ENCODE assay signal across 18 cellular contexts in the genomic region with DNA sequence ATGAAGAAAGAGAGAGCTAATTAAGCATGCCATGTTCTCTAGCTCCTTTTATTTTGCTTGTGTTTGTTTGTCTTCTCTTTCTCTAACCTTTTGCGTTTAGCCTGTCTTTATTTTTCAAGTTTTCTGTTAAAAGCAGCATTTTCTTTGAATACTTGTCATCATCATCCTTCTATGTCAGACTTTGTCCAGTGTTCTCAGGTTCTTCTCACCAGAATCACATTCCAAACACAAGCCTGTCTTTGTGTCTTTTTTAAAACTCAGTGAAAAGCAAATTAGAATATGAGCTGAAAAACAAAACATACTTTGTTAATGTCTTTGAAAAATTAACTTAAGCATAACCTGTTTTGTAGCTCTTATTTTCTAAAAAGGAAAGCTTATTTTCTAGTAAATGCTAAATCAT.
"Had no signal": no experiment of that assay in that cellular context is flagged by ENCODE, and none has a peak within 500 bp of the region (broad histone marks: within the 10 kb centered on the region; RNA-seq: fewer than 3 reads in every experiment).

No MANE protein-coding gene starts in this region.

- H3K36me3 Mint-ChIP-seq: activated naive CD4-positive, alpha-beta T cell treated with anti-CD3 and anti-CD28 coated beads, Interleukin-2, amount 10 ng/mL, durations not matched to agents 7 days and 5 days had no signal

- H3K4me1 ChIP-seq: ascending aorta, colonic mucosa, left ventricle myocardium inferior, uterus had no signal

- H3K4me1 Mint-ChIP-seq: activated naive CD4-positive, alpha-beta T cell treated with anti-CD3 and anti-CD28 coated beads, Interleukin-2, amount 10 ng/mL, durations not matched to agents 7 days and 5 days; nephron progenitor cell had no signal

- H3K4me3 Mint-ChIP-seq: activated naive CD4-positive, alpha-beta T cell treated with anti-CD3 and anti-CD28 coated beads, Interleukin-2, amount 10 ng/mL, durations not matched to agents 7 days and 5 days; nephron progenitor cell had no signal

- H3K27ac Mint-ChIP-seq: activated naive CD4-positive, alpha-beta T cell treated with anti-CD3 and anti-CD28 coated beads, Interleukin-2, amount 10 ng/mL, durations not matched to agents 7 days and 5 days; activated T-helper 2 cell treated with anti-CD3 and anti-CD28 coated beads, Interferon-gamma antibody, Interleukin-2, Interleukin-4, amounts not matched to agents 10 μg/mL and 5 μg/mL and 100 μg/mL, durations not matched to agents 14 hours and 24 hours and 36 hours; nephron progenitor cell had no signal

- DNase-seq: activated CD4-positive, alpha-beta T cell treated with anti-CD3 and anti-CD28 coated beads for 1 hour; activated CD4-positive, alpha-beta T cell treated with anti-CD3 and anti-CD28 coated beads, Interleukin-2, amount 50 U/mL, for 4 hours; activated naive CD4-positive, alpha-beta T cell treated with anti-CD3 and anti-CD28 coated beads, Interleukin-2, amount 10 ng/mL, durations not matched to agents 7 days and 5 days; activated T-cell treated with anti-CD3 and anti-CD28 coated beads, Interleukin-2, amount 50 U/mL, for 1 hour; colonic mucosa; effector CD8-positive, alpha-beta T cell; left ventricle myocardium inferior; nephron progenitor cell; ovary; SK-N-SH; stimulated activated CD4-positive, alpha-beta T cell treated with anti-CD3 and anti-CD28 coated beads, Interleukin-12 subunit alpha, Interleukin-12 subunit beta, amount 100 ng/mL, for 4 hours; stimulated activated CD4-positive, alpha-beta T cell treated with anti-CD3 and anti-CD28 coated beads, Interleukin-2, amount 100 ng/mL, for 24 hours; uterus had no signal

- FAIRE-seq: keratinocyte had no signal

- H3K36me3 ChIP-seq: ascending aorta, colonic mucosa, left ventricle myocardium inferior, ovary, thoracic aorta, uterus had no signal

- H3K27ac ChIP-seq: ascending aorta, colonic mucosa, hepatocyte, left ventricle myocardium inferior, ovary, thoracic aorta, uterus had no signal

- H3K27me3 Mint-ChIP-seq: activated naive CD4-positive, alpha-beta T cell treated with anti-CD3 and anti-CD28 coated beads, Interleukin-2, amount 10 ng/mL, durations not matched to agents 7 days and 5 days had no signal

- H3K4me3 ChIP-seq: ascending aorta, colonic mucosa, hepatocyte, left ventricle myocardium inferior, ovary, thoracic aorta, uterus had no signal

- H3K9me3 ChIP-seq: colonic mucosa, ovary, SK-N-SH, uterus had no signal

- H3K27me3 ChIP-seq: ascending aorta, colonic mucosa, hepatocyte, ovary, uterus had no signal
